In genomic region chr19:57192064-57192395, GRCh38 we compare ENCODE assay signal across 8 cellular contexts. TPM values are rescaled to one million over a fixed set of nuclear protein-coding genes. Genes with fewer than 3 reads are reported as not detected.
DNase-seq lines count a peak whose midpoint lies in the region; ATAC-seq, FAIRE-seq and TF ChIP-seq lines count a peak whose summit lies in the region.

No MANE protein-coding gene starts in this region.

- TF ChIP-seq POLR2A in esophagus squamous epithelium (IDR thresholded peaks at IDR 0.05) = no peak

- WGBS in esophagus squamous epithelium, 2 donors = 0 to 19% methylated on average over 2 to 5 of the region's 8 CpGs
- WGBS in pancreas, 2 donors = 2 to 4% methylated on average over 8 of the region's 8 CpGs

- H3K27me3 ChIP-seq in Panc1 (ENCODE audit: control insufficient read depth, insufficient read depth, low read length) (no peaks in the 10 kb centered on the region), esophagus squamous epithelium (peaks cover 0 to 5% (median 0%) of the 10 kb centered on the region in 4 donors), pancreas (no peaks in the 10 kb centered on the region)

- in situ Hi-C loops in Panc1 (cut with HindIII; ENCODE audit: low pct_unique_long_range_greater_than_20kb, low sequenced_read_pairs) = no loop called here

- H3K4me1 ChIP-seq in Panc1 (ENCODE audit: control insufficient read depth, insufficient read depth, low read length) = no peaks in the 10 kb centered on the region; the same call in 1 of the 2 replicates
- H3K4me1 ChIP-seq in esophagus squamous epithelium = peaks cover 13 to 26% (median 15%) of the 10 kb centered on the region in 3 donors
- H3K4me1 ChIP-seq in pancreas = peaks cover 3 to 11% (median 6%) of the 10 kb centered on the region in 3 donors

- H3K4me3 ChIP-seq in GM12875 (ENCODE audit: low read depth, low read length) (peak overlapping the region; percentile 84), Panc1 (ENCODE audit: low read depth in 2 of 2, low read length in 2 of 2) (peak overlapping the region; percentile 91 to 92), esophagus squamous epithelium (peak overlapping the region; percentile 91 to 100 (median 94)), pancreas (peak overlapping the region; percentile 94 to 100 (median 98))

- H3K27ac ChIP-seq in Panc1 (ENCODE audit: low read length) (peak overlapping the region; percentile 97), esophagus squamous epithelium (peak overlapping the region; percentile 91 to 96 (median 93)), pancreas (peak overlapping the region; percentile 58 to 89 (median 80))

- FAIRE-seq in pancreas (lab: Jason Lieb, UNC) = no peak

- ATAC-seq in Panc1 = peak; percentile 17
- ATAC-seq in pancreas = peak; percentile 7 to 27 (median 14)
- no peak for ATAC-seq in left lobe of liver

- DNase-seq in Panc1 (ENCODE audit: low read depth, low spot score) (no peak), esophagus squamous epithelium (lab: John Stamatoyannopoulos, UW) (no peak), pancreas (no peak), NCI-H1694 (lab: John Stamatoyannopoulos, UW) (no peak), left lobe of liver (ENCODE audit: low spot score) (no peak), OCI-M2 (lab: John Stamatoyannopoulos, UW; ENCODE audit: unreplicated experiment) (no peak), NCI-H524 (lab: John Stamatoyannopoulos, UW) (no peak)

- POLR2A ChIA-PET in Panc1 (lab: Charles Lee) = interaction anchor here (0.7 kb wide), 1 partner anchor 1050 kb away, joined by 4 read pairs; no protein-coding TSS in a partner anchor

- H3K9me3 ChIP-seq in Panc1 (ENCODE audit: control insufficient read depth, insufficient read depth, low read depth, low read length) = peaks cover 14% of the 10 kb centered on the region; the same call in 1 of the 2 replicates
- no peaks in the 10 kb centered on the region for H3K9me3 ChIP-seq in esophagus squamous epithelium
- H3K9me3 ChIP-seq in pancreas = no peaks in the 10 kb centered on the region

- CTCF ChIA-PET in Panc1 (lab: Charles Lee) = no interaction called here

- H3K36me3 ChIP-seq in Panc1 (ENCODE audit: control insufficient read depth, insufficient read depth, low read length) (peaks cover 16% of the 10 kb centered on the region), esophagus squamous epithelium (peaks cover 8 to 43% (median 30%) of the 10 kb centered on the region in 3 donors), pancreas (peaks cover 4 to 31% (median 25%) of the 10 kb centered on the region in 3 donors)

- intact Hi-C loops in Panc1 (cut with micrococcal nuclease; ENCODE audit: unreplicated experiment) (no loop called here), esophagus squamous epithelium (cut with DNase I) (no loop called here), pancreas (cut with DNase I) (no loop called here)

- no TSS peak for BruUV-seq in Panc1 (replicated peaks; lab: Mats Ljungman, UMichigan)

- TF ChIP-seq CTCF in GM12875 (IDR thresholded peaks at IDR 0.05; ENCODE audit: borderline replicate concordance, insufficient read depth, low read depth, low read length) (no peak), Panc1 (IDR thresholded peaks at IDR 0.05) (no peak), esophagus squamous epithelium (IDR thresholded peaks at IDR 0.05) (no peak), pancreas (IDR thresholded peaks at IDR 0.05) (no peak)

RNA-seq across cellular contexts. Expression of gene ZNF264, which starts 0.7 kb away (rescaled TPM):
- 48.3 TPM for total RNA-seq in Panc1 (2021; ENCODE audit: unreplicated experiment)
- 7.3 TPM for polyA plus RNA-seq in Panc1 (2012; ENCODE audit: insufficient read length)
- 10 to 100 TPM; 15.5 to 33.9 (median 27.3) TPM for total RNA-seq in esophagus squamous epithelium
- total RNA-seq in pancreas = 10 to 100 TPM; 15.8 to 28.0 (median 17.0) TPM
- 1 to 10 TPM; 4.7 to 5.4 TPM for polyA plus RNA-seq in pancreas
- total RNA-seq in left lobe of liver = 16.3 TPM

RNA-seq across cellular contexts. Expression of gene DUXA, which starts 24.7 kb away (rescaled TPM):
- total RNA-seq in Panc1 (2021; ENCODE audit: unreplicated experiment) (not detected), esophagus squamous epithelium (not detected), pancreas (not detected), left lobe of liver (not detected)
- polyA plus RNA-seq in Panc1 (2012; ENCODE audit: insufficient read length) = not detected
- not detected for polyA plus RNA-seq in pancreas

RNA-seq across cellular contexts. Expression of gene AURKC, which starts 38.8 kb away (rescaled TPM):
- total RNA-seq in Panc1 (2021; ENCODE audit: unreplicated experiment) (3.2 TPM), esophagus squamous epithelium (1 to 10 TPM in 1 of 4 donors, under 1 TPM in 2, not detected in 1; 0.35 to 1.0 (median 0.76) TPM), pancreas (under 1 TPM; 0.28 to 0.87 (median 0.64) TPM), left lobe of liver (0.18 TPM)
- 1.2 TPM for polyA plus RNA-seq in Panc1 (2012; ENCODE audit: insufficient read length)
- 1 to 10 TPM; 1.1 to 2.3 TPM for polyA plus RNA-seq in pancreas

RNA-seq across cellular contexts. Expression of gene ZIM3, which starts 47.0 kb away (rescaled TPM):
- total RNA-seq in Panc1 (2021; ENCODE audit: unreplicated experiment) (not detected), esophagus squamous epithelium (not detected), pancreas (not detected), left lobe of liver (not detected)
- polyA plus RNA-seq in Panc1 (2012; ENCODE audit: insufficient read length) = not detected
- not detected for polyA plus RNA-seq in pancreas

RNA-seq across cellular contexts. Expression of gene ZNF805, which starts 48.4 kb away (rescaled TPM):
- 16.8 TPM for total RNA-seq in Panc1 (2021; ENCODE audit: unreplicated experiment)
- polyA plus RNA-seq in Panc1 (2012; ENCODE audit: insufficient read length) = 1.9 TPM
- total RNA-seq in esophagus squamous epithelium = 10 to 100 TPM in 1 of 4 donors, 1 to 10 TPM in 3; 6.5 to 16.6 (median 7.6) TPM
- 1 to 10 TPM; 4.1 to 8.9 (median 5.2) TPM for total RNA-seq in pancreas
- under 1 TPM; 0.75 to 0.95 TPM for polyA plus RNA-seq in pancreas
- total RNA-seq in left lobe of liver = 4.5 TPM
